ENCODE assay signal across 17 cellular contexts in the genomic region with DNA sequence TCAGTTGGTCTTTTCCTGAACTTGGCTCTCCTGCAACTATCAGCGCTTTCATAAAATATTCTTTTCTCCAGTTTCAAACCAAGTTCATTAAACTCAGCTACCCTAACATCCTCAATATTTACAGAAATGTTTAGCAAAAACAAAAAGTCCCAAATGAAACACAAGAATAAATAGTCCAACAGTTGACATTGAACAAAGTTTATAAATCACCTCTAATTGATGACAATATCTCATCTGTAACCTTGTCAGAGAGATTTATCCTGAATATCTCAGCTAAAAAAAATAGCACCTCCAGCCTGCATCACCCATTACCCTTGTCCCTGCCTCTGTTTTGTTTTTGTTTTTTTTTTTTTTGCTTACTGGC.
"Had no signal": no experiment of that assay in that cellular context is flagged by ENCODE, and none has a peak within 500 bp of the region (broad histone marks: within the 10 kb centered on the region; RNA-seq: fewer than 3 reads in every experiment).

No MANE protein-coding gene starts in this region.

- H3K36me3 ChIP-seq: sigmoid colon, suprapubic skin, upper lobe of left lung had no signal

- H3K27me3 ChIP-seq: sigmoid colon, suprapubic skin, upper lobe of left lung had no signal

- H3K9me3 ChIP-seq: sigmoid colon, suprapubic skin, upper lobe of left lung had no signal

- H3K4me1 Mint-ChIP-seq: immature natural killer cell had no signal

- H3K27ac ChIP-seq: coronary artery, sigmoid colon, suprapubic skin, upper lobe of left lung had no signal

- ATAC-seq: activated naive CD8-positive, alpha-beta T cell treated with anti-CD3 and anti-CD28 coated beads, Interleukin-2, amount 50 U/mL, for 24 hours; natural killer cell treated with Interleukin-12 subunit alpha and Interleukin-12 subunit beta and Interleukin-15 and Interleukin-18, amount 100 ng/mL, for 72 hours; stimulated activated naive CD8-positive, alpha-beta T cell treated with anti-CD3 and anti-CD28 coated beads, Interleukin-15, Interleukin-2, amounts not matched to agents 100 U/mL and 50 U/mL, for 24 hours had no signal

- H3K4me3 ChIP-seq: coronary artery, sigmoid colon, suprapubic skin, upper lobe of left lung had no signal

- H3K4me3 Mint-ChIP-seq: activated B cell treated with CpG ODN at 0.5 μM for 24 hours; activated naive CD8-positive, alpha-beta T cell treated with anti-CD3 and anti-CD28 coated beads, Interleukin-2, amount 50 U/mL, for 24 hours; immature natural killer cell; natural killer cell treated with Interleukin-12 subunit alpha and Interleukin-12 subunit beta and Interleukin-15 and Interleukin-18, amount 100 ng/mL, for 72 hours had no signal

- H3K27ac Mint-ChIP-seq: activated B cell treated with CpG ODN at 0.5 μM for 24 hours; activated naive CD8-positive, alpha-beta T cell treated with anti-CD3 and anti-CD28 coated beads, Interleukin-2, amount 50 U/mL, for 24 hours; immature natural killer cell; natural killer cell treated with Interleukin-12 subunit alpha and Interleukin-12 subunit beta and Interleukin-15 and Interleukin-18, amount 100 ng/mL, for 72 hours had no signal

- DNase-seq: activated B cell treated with CpG ODN at 0.5 μM for 24 hours; activated CD4-positive, alpha-beta T cell treated with anti-CD3 and anti-CD28 coated beads, Interleukin-2, amount 50 U/mL, for 1 hour; activated gamma-delta T cell; activated naive CD8-positive, alpha-beta T cell treated with anti-CD3 and anti-CD28 coated beads, Interleukin-2, amount 50 U/mL, for 24 hours; activated T-cell treated with anti-CD3 and anti-CD28 coated beads for 4 hours; effector CD4-positive, alpha-beta T cell; glutamatergic neuron; immature natural killer cell; left colon; sigmoid colon; stimulated activated CD4-positive, alpha-beta T cell treated with anti-CD3 and anti-CD28 coated beads, Interleukin-4, amount 100 ng/mL, for 1 hour; stimulated activated CD8-positive, alpha-beta memory T cell treated with anti-CD3 and anti-CD28 coated beads, Interleukin-4, amount 100 ng/mL, for 48 hours; stimulated activated naive CD8-positive, alpha-beta T cell treated with anti-CD3 and anti-CD28 coated beads, Interleukin-15, Interleukin-2, amounts not matched to agents 100 U/mL and 50 U/mL, for 24 hours; upper lobe of left lung had no signal

- H3K9me3 Mint-ChIP-seq: activated B cell treated with CpG ODN at 0.5 μM for 24 hours; activated naive CD8-positive, alpha-beta T cell treated with anti-CD3 and anti-CD28 coated beads, Interleukin-2, amount 50 U/mL, for 24 hours; natural killer cell treated with Interleukin-12 subunit alpha and Interleukin-12 subunit beta and Interleukin-15 and Interleukin-18, amount 100 ng/mL, for 72 hours had no signal

- H3K4me1 ChIP-seq: sigmoid colon had no signal

- H3K36me3 Mint-ChIP-seq: immature natural killer cell; natural killer cell treated with Interleukin-12 subunit alpha and Interleukin-12 subunit beta and Interleukin-15 and Interleukin-18, amount 100 ng/mL, for 72 hours had no signal

- H3K27me3 Mint-ChIP-seq: activated B cell treated with CpG ODN at 0.5 μM for 24 hours; activated naive CD8-positive, alpha-beta T cell treated with anti-CD3 and anti-CD28 coated beads, Interleukin-2, amount 50 U/mL, for 24 hours; natural killer cell treated with Interleukin-12 subunit alpha and Interleukin-12 subunit beta and Interleukin-15 and Interleukin-18, amount 100 ng/mL, for 72 hours had no signal
